Comparison of ENCODE assay signal across 15 cellular contexts in the genomic region with DNA sequence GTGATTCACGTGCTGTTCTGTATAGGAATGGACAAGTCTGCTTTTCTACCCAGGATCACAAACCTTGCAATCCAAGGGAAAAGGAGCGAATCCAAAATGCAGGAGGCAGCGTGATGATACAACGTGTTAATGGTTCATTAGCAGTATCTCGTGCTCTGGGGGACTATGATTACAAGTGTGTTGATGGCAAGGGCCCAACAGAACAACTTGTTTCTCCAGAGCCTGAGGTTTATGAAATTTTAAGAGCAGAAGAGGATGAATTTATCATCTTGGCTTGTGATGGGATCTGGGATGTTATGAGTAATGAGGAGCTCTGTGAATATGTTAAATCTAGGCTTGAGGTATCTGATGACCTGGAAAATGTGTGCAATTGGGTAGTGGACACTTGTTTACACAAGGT.
"Had no signal": no experiment of that assay in that cellular context is flagged by ENCODE, and none has a peak within 500 bp of the region (broad histone marks: within the 10 kb centered on the region; RNA-seq: fewer than 3 reads in every experiment).

No MANE protein-coding gene starts in this region.

- H3K27ac Mint-ChIP-seq: stimulated activated naive B cell treated with anti-CD40 and anti-IgM and Interleukin-4, amounts not matched to agents 10 μg/mL and 1 μg/mL and 100 μg/mL, for 72 hours had no signal

- H3K4me3 ChIP-seq: breast epithelium, esophagus squamous epithelium, gastroesophageal sphincter, right lobe of liver, spleen, transverse colon had no signal

- ATAC-seq: activated naive CD4-positive, alpha-beta T cell treated with anti-CD3 and anti-CD28 coated beads, Interleukin-2, amount 50 U/mL, for 72 hours; gastroesophageal sphincter; right lobe of liver; stimulated activated naive B cell treated with anti-CD40 and anti-IgM and Interleukin-4, amounts not matched to agents 10 μg/mL and 1 μg/mL and 100 μg/mL, for 72 hours had no signal

- H3K36me3 ChIP-seq: breast epithelium, transverse colon had no signal

- H3K27me3 ChIP-seq: breast epithelium, dorsolateral prefrontal cortex, esophagus squamous epithelium, gastroesophageal sphincter, right lobe of liver, spleen, transverse colon had no signal

- H3K4me1 ChIP-seq: breast epithelium, right lobe of liver had no signal

- H3K9me3 ChIP-seq: breast epithelium, esophagus squamous epithelium, gastroesophageal sphincter, right lobe of liver, transverse colon had no signal

- H3K4me3 Mint-ChIP-seq: stimulated activated naive B cell treated with anti-CD40 and anti-IgM and Interleukin-4, amounts not matched to agents 10 μg/mL and 1 μg/mL and 100 μg/mL, for 72 hours had no signal

- DNase-seq: activated CD4-positive, alpha-beta T cell treated with anti-CD3 and anti-CD28 coated beads for 48 hours; aorta; dorsolateral prefrontal cortex; esophagus squamous epithelium; midbrain; naive B cell; nucleus accumbens; right lobe of liver; spleen; stimulated activated CD4-positive, alpha-beta T cell treated with anti-CD3 and anti-CD28 coated beads, Interleukin-1b, Interleukin-23, amount 100 ng/mL, for 48 hours; stimulated activated naive B cell treated with anti-CD40 and anti-IgM and Interleukin-4, amounts not matched to agents 10 μg/mL and 1 μg/mL and 100 μg/mL, for 72 hours; transverse colon had no signal

- H3K27ac ChIP-seq: breast epithelium, esophagus squamous epithelium, gastroesophageal sphincter, right lobe of liver, spleen, transverse colon had no signal

- H3K9me3 Mint-ChIP-seq: activated naive CD4-positive, alpha-beta T cell treated with anti-CD3 and anti-CD28 coated beads, Interleukin-2, amount 50 U/mL, for 72 hours had no signal

- H3K27me3 Mint-ChIP-seq: naive B cell; stimulated activated naive B cell treated with anti-CD40 and anti-IgM and Interleukin-4, amounts not matched to agents 10 μg/mL and 1 μg/mL and 100 μg/mL, for 72 hours had no signal
